Comparison of ENCODE assay signal across 13 cellular contexts in genomic region chr11:8229299-8230177, GRCh38. TPM values are rescaled to one million over a fixed set of nuclear protein-coding genes. Genes with fewer than 3 reads are reported as not detected.
DNase-seq lines count a peak whose midpoint lies in the region; ATAC-seq and FAIRE-seq lines count a peak whose summit lies in the region.
"Had no signal": no experiment of that assay in that cellular context is flagged by ENCODE, and none has a peak within 500 bp of the region (broad histone marks: within the 10 kb centered on the region; RNA-seq: fewer than 3 reads in every experiment).

No MANE protein-coding gene starts in this region.

- no peak overlapping the region for H3K4me3 Mint-ChIP-seq in activated CD8-positive, alpha-beta memory T cell treated with anti-CD3 and anti-CD28 coated beads, Interleukin-2, amount 10 ng/mL, durations not matched to agents 7 days and 5 days
- H3K4me3 Mint-ChIP-seq: activated CD4-positive, alpha-beta T cell treated with anti-CD3 and anti-CD28 coated beads, Interleukin-2, amount 10 ng/mL, durations not matched to agents 7 days and 5 days; activated naive CD8-positive, alpha-beta T cell treated with anti-CD3 and anti-CD28 coated beads, Interleukin-2, amount 10 ng/mL, durations not matched to agents 7 days and 5 days had no signal

- H3K4me1 Mint-ChIP-seq in activated CD8-positive, alpha-beta memory T cell treated with anti-CD3 and anti-CD28 coated beads, Interleukin-2, amount 10 ng/mL, durations not matched to agents 7 days and 5 days = no peaks in the 10 kb centered on the region
- H3K4me1 Mint-ChIP-seq: activated CD4-positive, alpha-beta T cell treated with anti-CD3 and anti-CD28 coated beads, Interleukin-2, amount 10 ng/mL, durations not matched to agents 7 days and 5 days had no signal

- peak; percentile 95 for FAIRE-seq in islet of Langerhans (lab: Jason Lieb, UNC)

- H3K27ac Mint-ChIP-seq in activated CD8-positive, alpha-beta memory T cell treated with anti-CD3 and anti-CD28 coated beads, Interleukin-2, amount 10 ng/mL, durations not matched to agents 7 days and 5 days = no peak overlapping the region
- H3K27ac Mint-ChIP-seq: activated CD4-positive, alpha-beta T cell treated with anti-CD3 and anti-CD28 coated beads, Interleukin-2, amount 10 ng/mL, durations not matched to agents 7 days and 5 days; activated naive CD8-positive, alpha-beta T cell treated with anti-CD3 and anti-CD28 coated beads, Interleukin-2, amount 10 ng/mL, durations not matched to agents 7 days and 5 days had no signal

- H3K27me3 Mint-ChIP-seq in activated CD8-positive, alpha-beta memory T cell treated with anti-CD3 and anti-CD28 coated beads, Interleukin-2, amount 10 ng/mL, durations not matched to agents 7 days and 5 days = peaks cover 7% of the 10 kb centered on the region
- H3K27me3 Mint-ChIP-seq: activated CD4-positive, alpha-beta T cell treated with anti-CD3 and anti-CD28 coated beads, Interleukin-2, amount 10 ng/mL, durations not matched to agents 7 days and 5 days had no signal

- no peaks in the 10 kb centered on the region for H3K36me3 Mint-ChIP-seq in activated CD8-positive, alpha-beta memory T cell treated with anti-CD3 and anti-CD28 coated beads, Interleukin-2, amount 10 ng/mL, durations not matched to agents 7 days and 5 days
- H3K36me3 Mint-ChIP-seq: activated naive CD8-positive, alpha-beta T cell treated with anti-CD3 and anti-CD28 coated beads, Interleukin-2, amount 10 ng/mL, durations not matched to agents 7 days and 5 days had no signal

- DNase-seq in D341Med (ENCODE audit: low spot score) (peak; percentile 80), NCI-H1105 treated with DMSO at 0.1 percent for 48 hours (lab: John Stamatoyannopoulos, UW) (peak; percentile 98), RPMI8226 (peak; percentile 70)
- no peak for DNase-seq in activated CD8-positive, alpha-beta memory T cell treated with anti-CD3 and anti-CD28 coated beads, Interleukin-2, amount 10 ng/mL, durations not matched to agents 7 days and 5 days
- DNase-seq: activated CD4-positive, alpha-beta T cell treated with anti-CD3 and anti-CD28 coated beads, Interleukin-2, amount 10 ng/mL, durations not matched to agents 7 days and 5 days; activated naive CD8-positive, alpha-beta T cell treated with anti-CD3 and anti-CD28 coated beads, Interleukin-2, amount 10 ng/mL, durations not matched to agents 7 days and 5 days; effector CD8-positive, alpha-beta T cell; stimulated activated CD8-positive, alpha-beta memory T cell treated with anti-CD3 and anti-CD28 coated beads, Interleukin-4, amount 100 ng/mL, for 48 hours had no signal

- CTCF ChIA-PET in activated CD8-positive, alpha-beta memory T cell treated with anti-CD3 and anti-CD28 coated beads, Interleukin-2, amount 10 ng/mL, durations not matched to agents 7 days and 5 days (lab: Charles Lee) = interaction anchor here (3.3 kb wide), 1 partner anchor 34 kb away, joined by 12 read pairs; the partner anchor contains the start of gene LMO1

- no peak for ATAC-seq in GM19324 (IDR thresholded peaks at IDR 0.05; ENCODE audit: low FRiP score, unreplicated experiment)
- ATAC-seq in activated CD8-positive, alpha-beta memory T cell treated with anti-CD3 and anti-CD28 coated beads, Interleukin-2, amount 10 ng/mL, durations not matched to agents 7 days and 5 days = no peak
- no peak for ATAC-seq in HG02884 (IDR thresholded peaks at IDR 0.05; ENCODE audit: unreplicated experiment)
- ATAC-seq in HG03045 (IDR thresholded peaks at IDR 0.05; ENCODE audit: unreplicated experiment) = no peak

- no peaks in the 10 kb centered on the region for H3K9me3 Mint-ChIP-seq in activated CD8-positive, alpha-beta memory T cell treated with anti-CD3 and anti-CD28 coated beads, Interleukin-2, amount 10 ng/mL, durations not matched to agents 7 days and 5 days (ENCODE audit: low read depth)
- H3K9me3 Mint-ChIP-seq: activated CD4-positive, alpha-beta T cell treated with anti-CD3 and anti-CD28 coated beads, Interleukin-2, amount 10 ng/mL, durations not matched to agents 7 days and 5 days; activated naive CD8-positive, alpha-beta T cell treated with anti-CD3 and anti-CD28 coated beads, Interleukin-2, amount 10 ng/mL, durations not matched to agents 7 days and 5 days had no signal

RNA-seq across cellular contexts. Expression of gene LMO1, which starts 34.1 kb away (rescaled TPM):
- not detected for total RNA-seq in activated CD8-positive, alpha-beta memory T cell treated with anti-CD3 and anti-CD28 coated beads, Interleukin-2, amount 10 ng/mL, durations not matched to agents 7 days and 5 days
- total RNA-seq: activated CD4-positive, alpha-beta T cell treated with anti-CD3 and anti-CD28 coated beads, Interleukin-2, amount 10 ng/mL, durations not matched to agents 7 days and 5 days; activated naive CD8-positive, alpha-beta T cell treated with anti-CD3 and anti-CD28 coated beads, Interleukin-2, amount 10 ng/mL, durations not matched to agents 7 days and 5 days; skeletal muscle tissue had no signal
